In the genomic region with DNA sequence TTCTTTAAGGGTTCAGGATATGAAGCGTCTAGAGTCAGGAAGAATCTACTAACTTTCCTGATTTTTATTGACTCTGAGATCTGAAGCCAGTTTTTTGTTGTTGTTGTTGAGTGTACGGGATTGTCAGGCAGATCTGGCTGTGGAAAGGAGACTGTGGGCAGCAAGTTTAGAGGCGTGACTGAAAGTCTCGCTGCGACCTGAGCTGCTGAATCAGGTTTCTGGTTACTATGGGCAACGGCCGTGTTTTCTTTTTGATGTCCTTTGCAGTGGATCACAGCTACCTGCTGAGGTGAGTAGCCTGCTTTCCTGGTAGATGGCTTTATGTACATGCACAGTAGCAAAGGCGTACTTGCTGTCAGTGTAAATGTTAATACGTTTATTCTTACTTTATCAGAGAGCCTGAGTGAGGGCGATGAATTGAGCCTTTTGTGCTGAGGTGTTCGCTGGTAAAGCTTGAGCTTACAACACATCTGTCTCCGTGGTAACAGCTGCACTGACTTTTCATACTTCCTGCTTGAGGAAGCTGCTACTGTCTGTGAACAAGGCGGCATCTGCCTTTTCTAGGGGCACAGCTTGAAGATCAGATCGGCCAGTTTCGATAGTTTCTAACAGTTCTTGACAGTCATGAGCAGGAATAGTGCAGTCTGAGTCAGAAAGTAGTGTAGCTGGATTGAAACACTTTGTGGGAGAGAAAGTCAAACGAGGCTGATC, we compare ENCODE assay signal across 8 cellular contexts.
DNase-seq lines count a peak whose midpoint lies in the region; ATAC-seq and TF ChIP-seq lines count a peak whose summit lies in the region.
"Not testable (repeated sequence)": the region's sequence is repeated elsewhere in the genome, so short reads cannot be mapped to it uniquely, and the experiment has no call there.

No MANE protein-coding gene starts in this region.

- not testable (repeated sequence) for H3K9me2 ChIP-seq in hepatocyte (replicated peaks; ENCODE audit: insufficient read depth)

- not testable (repeated sequence) for H3K9me3 Mint-ChIP-seq in CD4-positive, CD25-positive, alpha-beta regulatory T cell; activated CD4-positive, alpha-beta memory T cell treated with anti-CD3 and anti-CD28 coated beads, Interleukin-2, amount 10 ng/mL, durations not matched to agents 7 days and 5 days; neural crest cell

- intact Hi-C loops in colonic mucosa (cut with DNase I), result not testable (repeated sequence)

- H3K79me2 ChIP-seq in hepatocyte, result not testable (repeated sequence)

- H3K9me3 ChIP-seq in CD4-positive, CD25-positive, alpha-beta regulatory T cell (ENCODE audit: control insufficient read depth in 2 of 2, low read length in 2 of 2); SJCRH30 (replicated peaks); colonic mucosa; hepatocyte (ENCODE audit: low read depth): not testable (repeated sequence)

- peak overlapping the region in 1 of 2 donors; percentile 51 for H3K9ac ChIP-seq in colonic mucosa (ENCODE audit: low read depth in 2 of 2, low read length in 2 of 2)

- H3K4me3 Mint-ChIP-seq in CD4-positive, CD25-positive, alpha-beta regulatory T cell; activated CD4-positive, alpha-beta memory T cell treated with anti-CD3 and anti-CD28 coated beads, Interleukin-2, amount 10 ng/mL, durations not matched to agents 7 days and 5 days; neural crest cell: not testable (repeated sequence)

- H3K27me3 Mint-ChIP-seq in CD4-positive, CD25-positive, alpha-beta regulatory T cell; activated CD4-positive, alpha-beta memory T cell treated with anti-CD3 and anti-CD28 coated beads, Interleukin-2, amount 10 ng/mL, durations not matched to agents 7 days and 5 days; neural crest cell (ENCODE audit: low read depth): not testable (repeated sequence)

- POLR2A ChIA-PET in activated CD4-positive, alpha-beta memory T cell treated with anti-CD3 and anti-CD28 coated beads, Interleukin-2, amount 10 ng/mL, durations not matched to agents 7 days and 5 days (lab: Charles Lee), result not testable (repeated sequence)

- H4K20me1 ChIP-seq in hepatocyte (ENCODE audit: insufficient read depth, poor library complexity, severe bottlenecking), result not testable (repeated sequence)

- not testable (repeated sequence) for H3K4me1 Mint-ChIP-seq in CD4-positive, CD25-positive, alpha-beta regulatory T cell; activated CD4-positive, alpha-beta memory T cell treated with anti-CD3 and anti-CD28 coated beads, Interleukin-2, amount 10 ng/mL, durations not matched to agents 7 days and 5 days; neural crest cell

- H2AFZ ChIP-seq in hepatocyte, result not testable (repeated sequence)

- H3K4me2 ChIP-seq in hepatocyte, result peak overlapping the region; percentile 70

- not testable (repeated sequence) for H3K36me3 Mint-ChIP-seq in CD4-positive, CD25-positive, alpha-beta regulatory T cell; activated CD4-positive, alpha-beta memory T cell treated with anti-CD3 and anti-CD28 coated beads, Interleukin-2, amount 10 ng/mL, durations not matched to agents 7 days and 5 days (ENCODE audit: low read depth); neural crest cell (ENCODE audit: low read depth)

- not testable (repeated sequence) for ATAC-seq in CD4-positive, CD25-positive, alpha-beta regulatory T cell (ENCODE audit: low read depth in 2 of 2)

- H3K4me1 ChIP-seq in CD4-positive, CD25-positive, alpha-beta regulatory T cell (ENCODE audit: control insufficient read depth, insufficient read depth, low read length, poor library complexity, severe bottlenecking); SJCRH30; colonic mucosa: not testable (repeated sequence)
- H3K4me1 ChIP-seq in hepatocyte (ENCODE audit: insufficient read depth), result peaks cover 17% of the 10 kb centered on the region

- not testable (repeated sequence) for H3K27me3 ChIP-seq in CD4-positive, CD25-positive, alpha-beta regulatory T cell (ENCODE audit: control insufficient read depth, insufficient read depth, low read length); SJCRH30; colonic mucosa; hepatocyte

- WGBS in hepatocyte (ENCODE audit: low lambda C conversion rate, missing lambda C conversion rate), result 44% methylated on average over 16 of the region's 16 CpGs

- not testable (repeated sequence) for TF ChIP-seq CTCF in colonic mucosa (IDR thresholded peaks at IDR 0.05); hepatocyte (IDR thresholded peaks at IDR 0.05; ENCODE audit: poor library complexity); neural crest cell (conservative IDR thresholded peaks at IDR 0.05)

- H3K36me3 ChIP-seq in CD4-positive, CD25-positive, alpha-beta regulatory T cell (ENCODE audit: control insufficient read depth, insufficient read depth, low read length); SJCRH30; colonic mucosa; hepatocyte (replicated peaks; ENCODE audit: insufficient read depth, low read depth): not testable (repeated sequence)

- CTCF ChIA-PET in activated CD4-positive, alpha-beta memory T cell treated with anti-CD3 and anti-CD28 coated beads, Interleukin-2, amount 10 ng/mL, durations not matched to agents 7 days and 5 days (lab: Charles Lee), result not testable (repeated sequence)

- peak; percentile 2 to 30 (median 12) for DNase-seq in CD4-positive, CD25-positive, alpha-beta regulatory T cell
- DNase-seq in LHCN-M2 (ENCODE audit: low read depth), result peak; percentile 0
- DNase-seq in SJCRH30, result peak; percentile 65 to 68
- peak; percentile 33 for DNase-seq in activated CD4-positive, alpha-beta memory T cell treated with anti-CD3 and anti-CD28 coated beads, Interleukin-2, amount 10 ng/mL, durations not matched to agents 7 days and 5 days
- DNase-seq in colonic mucosa, result peak; percentile 40
- not testable (repeated sequence) for DNase-seq in hepatocyte (ENCODE audit: low spot score); neural crest cell (ENCODE audit: low read depth, low spot score)
- peak; percentile 8 for DNase-seq in stimulated activated CD4-positive, alpha-beta T cell treated with anti-CD3 and anti-CD28 coated beads, Interleukin-4, amount 100 ng/mL, for 24 hours

- peak overlapping the region; percentile 77 for H3K27ac ChIP-seq in CD4-positive, CD25-positive, alpha-beta regulatory T cell (ENCODE audit: insufficient read depth, low read length, poor library complexity, severe bottlenecking)
- H3K27ac ChIP-seq in SJCRH30 (peak overlapping the region; percentile 60), colonic mucosa (peak overlapping the region; percentile 65), hepatocyte (peak overlapping the region; percentile 65)

- peak overlapping the region; percentile 53 for H3K4me3 ChIP-seq in CD4-positive, CD25-positive, alpha-beta regulatory T cell (ENCODE audit: low read depth, low read length)
- H3K4me3 ChIP-seq in SJCRH30, result peak overlapping the region; percentile 42
- H3K4me3 ChIP-seq in colonic mucosa, result peak overlapping the region; percentile 20
- H3K4me3 ChIP-seq in hepatocyte, result not testable (repeated sequence)

- peak overlapping the region in 1 of 3 donors; percentile 11 for H3K27ac Mint-ChIP-seq in CD4-positive, CD25-positive, alpha-beta regulatory T cell
- H3K27ac Mint-ChIP-seq in activated CD4-positive, alpha-beta memory T cell treated with anti-CD3 and anti-CD28 coated beads, Interleukin-2, amount 10 ng/mL, durations not matched to agents 7 days and 5 days, result not testable (repeated sequence)
- H3K27ac Mint-ChIP-seq in neural crest cell (ENCODE audit: unreplicated experiment), result peak overlapping the region; percentile 4
